Comparison of ENCODE assay signal across 8 cellular contexts in genomic region chr1:25246600-25247023, GRCh38. TPM values are rescaled to one million over a fixed set of nuclear protein-coding genes. Genes with fewer than 3 reads are reported as not detected.
DNase-seq lines count a peak whose midpoint lies in the region; ATAC-seq and TF ChIP-seq lines count a peak whose summit lies in the region.

No MANE protein-coding gene starts in this region.

- DNase-seq in NCI-H345 (lab: John Stamatoyannopoulos, UW), result peak; percentile 36
- DNase-seq in NCI-H345 treated with DMSO at 0.1 percent for 48 hours (lab: John Stamatoyannopoulos, UW; ENCODE audit: unreplicated experiment), result no peak
- DNase-seq in activated CD8-positive, alpha-beta memory T cell treated with anti-CD3 and anti-CD28 coated beads, Interleukin-2, amount 50 U/mL, for 4 hours, result peak; percentile 39
- no peak for DNase-seq in fibroblast of pulmonary artery (ENCODE audit: low read depth)
- DNase-seq in posterior cingulate gyrus, result peak in 6 of 10 donors; percentile 21 to 85 (median 33)
- no peak for DNase-seq in NOMO-1 treated with dmso at 0.1 percent for 144 hours (lab: John Stamatoyannopoulos, UW; ENCODE audit: unreplicated experiment)
- DNase-seq in cerebellum (ENCODE audit: low spot score), result no peak

- ATAC-seq in HG03196 (IDR thresholded peaks at IDR 0.05; ENCODE audit: unreplicated experiment), result peak; percentile 8

- no peak for TF ChIP-seq CTCF in fibroblast of pulmonary artery (IDR thresholded peaks at IDR 0.05; ENCODE audit: low read length, missing control alignments)

- H3K4me3 ChIP-seq in fibroblast of pulmonary artery (replicated peaks; ENCODE audit: low read depth, low read length), result peak overlapping the region; percentile 74

- intact Hi-C loops in posterior cingulate gyrus (cut with DNase I), result loop anchor here (10.0 kb wide), 1 partner anchor 48 kb away; no protein-coding TSS in a partner anchor

RNA-seq across cellular contexts. Expression of gene RSRP1, which starts 0.6 kb away (rescaled TPM):
- 83.6 TPM for total RNA-seq in cerebellum

RNA-seq across cellular contexts. Expression of gene SYF2, which starts 14.3 kb away (rescaled TPM):
- total RNA-seq in cerebellum, result 22.0 TPM

RNA-seq across cellular contexts. Expression of gene RHD, which starts 25.7 kb away (rescaled TPM):
- total RNA-seq in cerebellum, result 0.64 TPM

Comparison
In these comparisons a context has a peak if more than half of its experiments do, and no peak if none do; other contexts are left out.
1. DNase-seq: peak in NCI-H345 (single experiment), activated CD8-positive, alpha-beta memory T cell treated with anti-CD3 and anti-CD28 coated beads, Interleukin-2, amount 50 U/mL, for 4 hours (single experiment) and posterior cingulate gyrus (6 of 10); none in NCI-H345 treated with DMSO at 0.1 percent for 48 hours (single experiment), fibroblast of pulmonary artery (single experiment), NOMO-1 treated with dmso at 0.1 percent for 144 hours (single experiment) and cerebellum (single experiment).